13 cellular contexts compared by ENCODE assay signal in the genomic region with DNA sequence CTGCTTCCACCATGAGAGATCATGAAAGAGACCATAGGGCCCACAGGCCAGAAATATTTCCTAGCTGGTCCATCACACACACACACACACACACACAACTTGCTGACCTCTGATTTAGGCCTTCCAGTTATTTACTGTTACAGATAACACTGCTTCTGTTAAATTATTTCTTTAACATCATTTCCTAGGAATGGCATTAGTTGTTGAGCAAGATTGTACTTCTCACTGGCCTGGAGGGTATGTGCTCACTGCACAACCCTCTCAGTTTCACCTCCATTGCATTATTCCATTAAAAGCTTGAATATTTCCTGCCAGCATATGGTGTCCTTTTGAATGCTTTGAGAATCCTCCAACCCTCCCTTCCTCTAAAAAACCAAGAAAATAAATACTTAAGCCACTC.
A peak's percentile ranks its signal among the peaks of the same experiment; 100 is the strongest.
DNase-seq lines count a peak whose midpoint lies in the region; ATAC-seq and TF ChIP-seq lines count a peak whose summit lies in the region.
"Had no signal": no experiment of that assay in that cellular context is flagged by ENCODE, and none has a peak within 500 bp of the region (broad histone marks: within the 10 kb centered on the region; RNA-seq: fewer than 3 reads in every experiment).

No MANE protein-coding gene starts in this region.

- no peak overlapping the region for H3K4me3 Mint-ChIP-seq in activated naive CD4-positive, alpha-beta T cell treated with anti-CD3 and anti-CD28 coated beads, Interleukin-2, amount 10 ng/mL, durations not matched to agents 7 days and 5 days
- no peak overlapping the region for H3K4me3 Mint-ChIP-seq in T-helper 17 cell
- H3K4me3 Mint-ChIP-seq: activated naive CD8-positive, alpha-beta T cell treated with anti-CD3 and anti-CD28 coated beads, Interleukin-2, amount 10 ng/mL, durations not matched to agents 7 days and 5 days had no signal

- H3K4me1 Mint-ChIP-seq in activated naive CD4-positive, alpha-beta T cell treated with anti-CD3 and anti-CD28 coated beads, Interleukin-2, amount 10 ng/mL, durations not matched to agents 7 days and 5 days, result no peaks in the 10 kb centered on the region
- H3K4me1 Mint-ChIP-seq in T-helper 17 cell, result peaks cover 13% of the 10 kb centered on the region

- peaks cover 19% of the 10 kb centered on the region for H3K36me3 Mint-ChIP-seq in activated naive CD4-positive, alpha-beta T cell treated with anti-CD3 and anti-CD28 coated beads, Interleukin-2, amount 10 ng/mL, durations not matched to agents 7 days and 5 days
- H3K36me3 Mint-ChIP-seq in T-helper 17 cell (ENCODE audit: low read depth), result peaks cover 8% of the 10 kb centered on the region

- no peaks in the 10 kb centered on the region for H3K27me3 ChIP-seq in thyroid gland
- H3K27me3 ChIP-seq: BE2C had no signal

- CTCF ChIA-PET in activated naive CD4-positive, alpha-beta T cell treated with anti-CD3 and anti-CD28 coated beads, Interleukin-2, amount 10 ng/mL, durations not matched to agents 7 days and 5 days (lab: Charles Lee), result interaction anchor here (0.7 kb wide), 1 partner anchor 9 kb away, joined by 4 read pairs; no protein-coding TSS in a partner anchor

- DNase-seq in activated naive CD4-positive, alpha-beta T cell treated with anti-CD3 and anti-CD28 coated beads, Interleukin-2, amount 10 ng/mL, durations not matched to agents 7 days and 5 days, result no peak
- no peak for DNase-seq in activated naive CD4-positive, alpha-beta T cell treated with anti-CD3 and anti-CD28 coated beads, Interleukin-2, amount 50 U/mL, for 16 hours
- no peak for DNase-seq in T-helper 17 cell
- peak; percentile 82 for DNase-seq in fibroblast of villous mesenchyme (ENCODE audit: low read depth)
- no peak for DNase-seq in thyroid gland
- DNase-seq in GM19238 (ENCODE audit: insufficient read length, low spot score), result no peak
- DNase-seq: activated CD4-positive, alpha-beta T cell treated with anti-CD3 and anti-CD28 coated beads, Interleukin-2, amount 50 U/mL, for 4 hours; activated naive CD8-positive, alpha-beta T cell treated with anti-CD3 and anti-CD28 coated beads, Interleukin-2, amount 10 ng/mL, durations not matched to agents 7 days and 5 days; BE2C; head of caudate nucleus had no signal

- peaks cover 0 to 6% of the 10 kb centered on the region in 2 donors for H3K36me3 ChIP-seq in thyroid gland
- H3K36me3 ChIP-seq: BE2C had no signal

- TF ChIP-seq POLR2A in thyroid gland (IDR thresholded peaks at IDR 0.05), result no peak

- H3K27ac Mint-ChIP-seq in activated naive CD4-positive, alpha-beta T cell treated with anti-CD3 and anti-CD28 coated beads, Interleukin-2, amount 10 ng/mL, durations not matched to agents 7 days and 5 days, result peak overlapping the region; percentile 2
- H3K27ac Mint-ChIP-seq in T-helper 17 cell, result peak overlapping the region; percentile 39
- H3K27ac Mint-ChIP-seq: activated naive CD8-positive, alpha-beta T cell treated with anti-CD3 and anti-CD28 coated beads, Interleukin-2, amount 10 ng/mL, durations not matched to agents 7 days and 5 days had no signal

- no peaks in the 10 kb centered on the region for H3K9me3 ChIP-seq in T-helper 17 cell (ENCODE audit: control insufficient read depth, low read length, poor library complexity, severe bottlenecking)
- H3K9me3 ChIP-seq in thyroid gland, result no peaks in the 10 kb centered on the region
- H3K9me3 ChIP-seq: BE2C had no signal

- H3K4me3 ChIP-seq in fibroblast of villous mesenchyme (ENCODE audit: low read depth, low read length) (no peak overlapping the region), thyroid gland (replicated peaks in 1 of 3) (no peak overlapping the region)

- TF ChIP-seq CTCF in fibroblast of villous mesenchyme (IDR thresholded peaks at IDR 0.05; ENCODE audit: insufficient read depth, low read depth, low read length) (no peak), thyroid gland (IDR thresholded peaks at IDR 0.05) (no peak)

- peaks cover 24 to 25% of the 10 kb centered on the region in 2 donors for H3K4me1 ChIP-seq in thyroid gland
- H3K4me1 ChIP-seq: BE2C had no signal

- ATAC-seq in T-helper 17 cell (no peak), GM21447 (IDR thresholded peaks at IDR 0.05; ENCODE audit: unreplicated experiment) (no peak), HG03457 (IDR thresholded peaks at IDR 0.05; ENCODE audit: unreplicated experiment) (no peak)
- ATAC-seq: left lobe of liver had no signal

- H3K27me3 Mint-ChIP-seq in activated naive CD4-positive, alpha-beta T cell treated with anti-CD3 and anti-CD28 coated beads, Interleukin-2, amount 10 ng/mL, durations not matched to agents 7 days and 5 days, result no peaks in the 10 kb centered on the region
- H3K27me3 Mint-ChIP-seq in T-helper 17 cell, result no peaks in the 10 kb centered on the region
- H3K27me3 Mint-ChIP-seq: activated naive CD8-positive, alpha-beta T cell treated with anti-CD3 and anti-CD28 coated beads, Interleukin-2, amount 10 ng/mL, durations not matched to agents 7 days and 5 days had no signal

- no peaks in the 10 kb centered on the region for H3K9me3 Mint-ChIP-seq in activated naive CD4-positive, alpha-beta T cell treated with anti-CD3 and anti-CD28 coated beads, Interleukin-2, amount 10 ng/mL, durations not matched to agents 7 days and 5 days
- H3K9me3 Mint-ChIP-seq: activated naive CD8-positive, alpha-beta T cell treated with anti-CD3 and anti-CD28 coated beads, Interleukin-2, amount 10 ng/mL, durations not matched to agents 7 days and 5 days had no signal

- intact Hi-C loops in thyroid gland (cut with DNase I), result no loop called here

- peak overlapping the region; percentile 40 to 77 (median 73) for H3K27ac ChIP-seq in thyroid gland
